12 cellular contexts compared by ENCODE assay signal in the genomic region with DNA sequence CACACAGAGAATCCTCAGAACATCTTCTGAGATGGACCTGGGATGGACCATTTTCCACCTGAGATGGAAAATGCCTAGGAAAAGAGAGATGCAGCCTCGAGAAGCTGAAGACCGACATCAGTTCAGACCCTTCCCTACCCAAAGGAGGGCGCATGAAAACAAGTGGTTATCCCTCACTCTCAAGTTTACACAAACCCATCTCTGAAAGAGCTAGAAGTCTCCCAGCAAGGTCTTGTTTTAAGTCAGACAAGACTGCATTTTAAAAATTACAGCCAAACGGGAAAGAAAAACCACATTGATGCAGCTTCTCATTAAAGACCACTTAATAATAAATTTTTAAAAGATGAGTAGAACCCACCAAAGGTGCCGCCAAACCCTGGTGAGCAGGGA. TPM values are rescaled to one million over a fixed set of nuclear protein-coding genes. Genes with fewer than 3 reads are reported as not detected.
DNase-seq lines count a peak whose midpoint lies in the region; ATAC-seq, FAIRE-seq and TF ChIP-seq lines count a peak whose summit lies in the region.
"Had no signal": no experiment of that assay in that cellular context is flagged by ENCODE, and none has a peak within 500 bp of the region (broad histone marks: within the 10 kb centered on the region; RNA-seq: fewer than 3 reads in every experiment).

No MANE protein-coding gene starts in this region.

- in situ Hi-C loops in HepG2 (cut with HindIII; ENCODE audit: extremely low pct_ligation_motif_present, low pct_unique_long_range_greater_than_20kb), result no loop called here

- CTCF ChIA-PET in HepG2 (lab: Yijun Ruan, JAX; ENCODE audit: low intra/inter-chr PET ratio, low total read pairs), result no interaction called here

- H4K20me1 ChIP-seq in HepG2 (ENCODE audit: insufficient read depth, low read length), result peaks cover 14% of the 10 kb centered on the region; the same call in 1 of the 2 replicates

- FAIRE-seq in HepG2 (lab: Jason Lieb, UNC), result no peak

- no peaks in the 10 kb centered on the region for H3K9me3 ChIP-seq in HepG2 (ENCODE audit: low read length)
- H3K9me3 ChIP-seq: vagina had no signal

- no peak for ATAC-seq in activated T-cell treated with anti-CD3 and anti-CD28 coated beads, Interleukin-2, amount 50 U/mL, for 4 hours
- no peak for ATAC-seq in HepG2

- BruUV-seq in HepG2 (replicated peaks; lab: Mats Ljungman, UMichigan), result no TSS peak

- 24% methylated on average over 5 of the region's 5 CpGs for WGBS in HepG2 (ENCODE audit: low lambda C conversion rate)

- H3K9me3 Mint-ChIP-seq in activated T-cell treated with anti-CD3 and anti-CD28 coated beads, Interleukin-2, amount 50 U/mL, for 4 hours, result peaks cover 12% of the 10 kb centered on the region
- H3K9me3 Mint-ChIP-seq in activated naive CD8-positive, alpha-beta T cell (ENCODE audit: low read depth), result peaks cover 3% of the 10 kb centered on the region
- H3K9me3 Mint-ChIP-seq in type B pancreatic cell, result peaks cover 10% of the 10 kb centered on the region
- H3K9me3 Mint-ChIP-seq: T-helper 1 cell treated with Interleukin-12 subunit alpha and Interleukin-12 subunit beta and Interleukin-4 antibody, amounts not matched to agents 30 μg/mL and 1 μg/mL, for 36 hours had no signal

- no peaks in the 10 kb centered on the region for H3K36me3 Mint-ChIP-seq in activated T-cell treated with anti-CD3 and anti-CD28 coated beads, Interleukin-2, amount 50 U/mL, for 4 hours (ENCODE audit: insufficient read depth)
- no peaks in the 10 kb centered on the region for H3K36me3 Mint-ChIP-seq in activated naive CD8-positive, alpha-beta T cell
- H3K36me3 Mint-ChIP-seq in type B pancreatic cell, result no peaks in the 10 kb centered on the region

- H3K27ac Mint-ChIP-seq in activated naive CD8-positive, alpha-beta T cell, result no peak overlapping the region
- H3K27ac Mint-ChIP-seq in type B pancreatic cell, result no peak overlapping the region
- H3K27ac Mint-ChIP-seq: T-helper 1 cell treated with Interleukin-12 subunit alpha and Interleukin-12 subunit beta and Interleukin-4 antibody, amounts not matched to agents 30 μg/mL and 1 μg/mL, for 36 hours had no signal

- peak overlapping the region; percentile 89 for H3K9ac ChIP-seq in HepG2 (ENCODE audit: insufficient read depth, low read depth, low read length)

- no peaks in the 10 kb centered on the region; a peak in 1 of 5 replicates for H3K36me3 ChIP-seq in HepG2 (replicated peaks in 1 of 2; ENCODE audit: control insufficient read depth in 1 of 2, insufficient read depth in 2 of 2, low read length in 2 of 2)
- H3K36me3 ChIP-seq: vagina had no signal

- H3K4me3 Mint-ChIP-seq in activated T-cell treated with anti-CD3 and anti-CD28 coated beads, Interleukin-2, amount 50 U/mL, for 4 hours, result peak overlapping the region; percentile 53
- peak overlapping the region; percentile 46 for H3K4me3 Mint-ChIP-seq in activated naive CD8-positive, alpha-beta T cell
- H3K4me3 Mint-ChIP-seq in type B pancreatic cell, result peak overlapping the region; percentile 84
- H3K4me3 Mint-ChIP-seq: T-helper 1 cell treated with Interleukin-12 subunit alpha and Interleukin-12 subunit beta and Interleukin-4 antibody, amounts not matched to agents 30 μg/mL and 1 μg/mL, for 36 hours had no signal

- no peak overlapping the region for H2AFZ ChIP-seq in HepG2 (ENCODE audit: low read length)

- TF ChIP-seq CTCF in HepG2 (CRISPR knock-in tag; IDR thresholded peaks at IDR 0.05) (0 out of 2 replicates have a peak, but pooled peaks have one; percentile 8), type B pancreatic cell (conservative IDR thresholded peaks at IDR 0.05) (no peak)

- TF ChIP-seq EP300 in HepG2 (IDR thresholded peaks at IDR 0.05; ENCODE audit: low read depth in 2 of 2, low read length in 2 of 2), result no peak
- no peak for TF ChIP-seq EP300 in HepG2 (CRISPR knock-in tag; IDR thresholded peaks at IDR 0.05; ENCODE audit: borderline replicate concordance)

- H3K4me3 ChIP-seq in HepG2 (replicated peaks in 1 of 3; ENCODE audit: insufficient read depth in 1 of 3, low read depth in 2 of 3, low read length in 3 of 3), result peak overlapping the region; percentile 85 to 93 (median 88)

- TF ChIP-seq RAD21 in HepG2 (CRISPR knock-in tag; IDR thresholded peaks at IDR 0.05), result no peak

- TF ChIP-seq POLR2A in HepG2 (IDR thresholded peaks at IDR 0.05; ENCODE audit: insufficient read depth in 1 of 2, low read depth in 2 of 2, low read length in 2 of 2), result no peak

- peaks cover 58% of the 10 kb centered on the region for H3K79me2 ChIP-seq in HepG2 (ENCODE audit: insufficient read depth, low read length)

- intact Hi-C loops in HepG2 (cut with micrococcal nuclease; ENCODE audit: unreplicated experiment), result loop anchor here (1.0 kb wide), 1 partner anchor 23 kb away; no protein-coding TSS in a partner anchor

- H3K4me2 ChIP-seq in HepG2 (ENCODE audit: low read depth, low read length), result peak overlapping the region; percentile 89

- peaks cover 39% of the 10 kb centered on the region for H3K27me3 Mint-ChIP-seq in activated T-cell treated with anti-CD3 and anti-CD28 coated beads, Interleukin-2, amount 50 U/mL, for 4 hours (ENCODE audit: low read depth)
- H3K27me3 Mint-ChIP-seq in activated naive CD8-positive, alpha-beta T cell, result peaks cover 31% of the 10 kb centered on the region
- peaks cover 36% of the 10 kb centered on the region for H3K27me3 Mint-ChIP-seq in type B pancreatic cell

- H3K27ac ChIP-seq in HepG2 (ENCODE audit: extremely low read length, insufficient read depth, low read length), result peak overlapping the region; percentile 75
- H3K27ac ChIP-seq: vagina had no signal

- no peak for DNase-seq in activated T-cell treated with anti-CD3 and anti-CD28 coated beads, Interleukin-2, amount 50 U/mL, for 4 hours
- DNase-seq in activated T-cell treated with anti-CD3 and anti-CD28 coated beads for 4 hours (no peak), HepG2 (ENCODE audit: low spot score) (no peak), type B pancreatic cell (ENCODE audit: extremely low spot score, unreplicated experiment) (no peak), SKM-1 treated with dmso at 0.1 percent for 144 hours (lab: John Stamatoyannopoulos, UW; ENCODE audit: unreplicated experiment) (no peak), NOMO-1 (lab: John Stamatoyannopoulos, UW; ENCODE audit: unreplicated experiment in 2 of 2) (no peak), D341Med (ENCODE audit: low spot score) (no peak)
- DNase-seq: activated naive CD4-positive, alpha-beta T cell treated with Interleukin-2 at 50 U/mL for 16 hours; midbrain had no signal

- peaks cover 6% of the 10 kb centered on the region for H3K4me1 Mint-ChIP-seq in activated T-cell treated with anti-CD3 and anti-CD28 coated beads, Interleukin-2, amount 50 U/mL, for 4 hours (ENCODE audit: low read depth)
- H3K4me1 Mint-ChIP-seq in activated naive CD8-positive, alpha-beta T cell (ENCODE audit: low read depth), result peaks cover 9% of the 10 kb centered on the region
- H3K4me1 Mint-ChIP-seq in type B pancreatic cell (ENCODE audit: unreplicated experiment), result peaks cover 4% of the 10 kb centered on the region

- peaks cover 85% of the 10 kb centered on the region for H3K4me1 ChIP-seq in HepG2 (ENCODE audit: insufficient read depth, low read length)

- POLR2A ChIA-PET in HepG2 (lab: Yijun Ruan, JAX), result interaction anchor here (2.8 to 5.4 kb wide), 4 partner anchors 10 to 88 kb away, joined by 15 to 85 read pairs (median 22); no protein-coding TSS in a partner anchor

- peaks cover 0 to 3% of the 10 kb centered on the region in 2 experiments; a peak in 1 of 5 replicates for H3K27me3 ChIP-seq in HepG2 (ENCODE audit: control insufficient read depth in 1 of 2, insufficient read depth in 2 of 2, low read length in 2 of 2)
- H3K27me3 ChIP-seq: vagina had no signal

TF ChIP-seq in HepG2, 621 proteins besides CTCF, POLR2A, EP300 and RAD21 (continues in another document):
- TF ChIP-seq ZSCAN29 (CRISPR knock-in tag; conservative IDR thresholded peaks at IDR 0.05) (0 out of 2 replicates have a peak, but pooled peaks have one; percentile 30), ZNF234 (CRISPR knock-in tag; conservative IDR thresholded peaks at IDR 0.05) (0 out of 2 replicates have a peak, but pooled peaks have one; percentile 16), SIN3A (IDR thresholded peaks at IDR 0.05; ENCODE audit: borderline replicate concordance, low read depth, low read length) (0 out of 2 replicates have a peak, but pooled peaks have one; percentile 2)

RNA-seq across cellular contexts. Expression of a gene that starts 1.3 kb away (rescaled TPM):
- 1 to 10 TPM in 1 of 3 donors, under 1 TPM in 2; 0.21 to 1.3 (median 0.56) TPM for total RNA-seq in activated T-cell treated with anti-CD3 and anti-CD28 coated beads, Interleukin-2, amount 50 U/mL, for 4 hours
- total RNA-seq in HepG2 (2016; rRNA removed; fragmentation: Illumina TruSeq; extraction: Trizol) (14.2 and 23.4 TPM in 2 replicates), type B pancreatic cell (ENCODE audit: low replicate concordance) (11.7 and 13.3 TPM in 2 replicates)
- total RNA-seq in HepG2 (2016; cell fraction: cytosol; rRNA removed; fragmentation: Illumina TruSeq; extraction: Trizol; ENCODE audit: low read depth), result 38.2 and 53.3 TPM in 2 replicates
- total RNA-seq in HepG2 (2016; cell fraction: insoluble cytoplasmic fraction; rRNA removed; fragmentation: Illumina TruSeq; extraction: Trizol), result 13.2 and 22.4 TPM in 2 replicates
- total RNA-seq in HepG2 (2016; cell fraction: membrane; rRNA removed; fragmentation: Illumina TruSeq; extraction: Trizol), result 12.4 and 13.4 TPM in 2 replicates
- 71.0 and 73.9 TPM in 2 replicates for total RNA-seq in HepG2 (2016; cell fraction: nucleus; rRNA removed; fragmentation: Illumina TruSeq; extraction: Trizol)
- 17.1 and 22.1 TPM in 2 replicates for polyA plus RNA-seq in HepG2 (2011; rRNA removed)
- polyA plus RNA-seq in HepG2 (2011; cell fraction: cytosol; rRNA removed), result 5.9 and 10.7 TPM in 2 replicates
- polyA plus RNA-seq in HepG2 (2011; cell fraction: nucleus; rRNA removed), result 46.0 and 51.6 TPM in 2 replicates
- polyA plus RNA-seq in HepG2 (2012), result 17.5 and 19.8 TPM in 2 replicates
- 0.33 and 0.40 TPM in 2 replicates for polyA plus RNA-seq in HepG2 (2016; cell fraction: cytosol; fragmentation: Illumina TruSeq; extraction: Trizol; ENCODE audit: low read depth)
- polyA plus RNA-seq in HepG2 (2016; cell fraction: insoluble cytoplasmic fraction; fragmentation: Illumina TruSeq; extraction: Trizol; ENCODE audit: low read depth), result 6.6 and 6.7 TPM in 2 replicates
- 1.1 and 1.5 TPM in 2 replicates for polyA plus RNA-seq in HepG2 (2016; cell fraction: membrane; fragmentation: Illumina TruSeq; extraction: Trizol; ENCODE audit: low read depth)
- polyA plus RNA-seq in HepG2 (2016; cell fraction: nucleus; fragmentation: Illumina TruSeq; extraction: Trizol; ENCODE audit: insufficient read depth, low read depth), result 16.3 and 19.9 TPM in 2 replicates
- 0.12 and 96.5 TPM in 2 replicates for polyA minus RNA-seq in HepG2 (2011; rRNA and poly(A)+ RNA removed; ENCODE audit: low replicate concordance)
- 28.1 and 39.1 TPM in 2 replicates for polyA minus RNA-seq in HepG2 (2011; cell fraction: cytosol; rRNA and poly(A)+ RNA removed)
- 471 and 523 TPM in 2 replicates for polyA minus RNA-seq in HepG2 (2011; cell fraction: nucleus; rRNA and poly(A)+ RNA removed)
